In the genomic region with DNA sequence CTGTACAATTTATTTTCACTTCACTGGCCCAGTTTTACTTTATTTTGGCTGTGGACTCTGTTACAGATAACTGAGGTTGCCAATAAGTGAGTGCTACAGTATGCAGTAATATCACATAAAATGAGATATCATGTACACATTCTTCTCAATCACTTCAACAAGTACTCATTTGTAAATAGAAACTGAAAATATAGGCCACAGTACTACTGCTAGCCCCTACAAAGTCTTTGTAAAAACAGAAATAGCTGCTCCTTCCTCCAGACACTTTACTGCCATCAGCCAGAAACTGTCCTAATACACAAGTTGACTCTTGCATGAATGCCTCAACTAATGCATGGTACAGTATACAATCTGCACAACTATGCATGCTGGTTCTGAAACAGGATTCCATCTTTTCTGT, we compare ENCODE assay signal across 15 cellular contexts. TPM values are rescaled to one million over a fixed set of nuclear protein-coding genes. Genes with fewer than 3 reads are reported as not detected.
A peak's percentile ranks its signal among the peaks of the same experiment; 100 is the strongest.
DNase-seq lines count a peak whose midpoint lies in the region; ATAC-seq and TF ChIP-seq lines count a peak whose summit lies in the region.
"Had no signal": no experiment of that assay in that cellular context is flagged by ENCODE, and none has a peak within 500 bp of the region (broad histone marks: within the 10 kb centered on the region; RNA-seq: fewer than 3 reads in every experiment).

No MANE protein-coding gene starts in this region.

- no peak overlapping the region for H3K4me3 ChIP-seq in GM23248
- H3K4me3 ChIP-seq: left lung, skin epidermis, vagina had no signal

- H3K4me2 ChIP-seq in GM23248 (ENCODE audit: unreplicated experiment) = no peak overlapping the region

- H3F3A ChIP-seq in GM23248 (ENCODE audit: insufficient read depth) = no peaks in the 10 kb centered on the region

- H3K9ac ChIP-seq in GM23248 = no peak overlapping the region

- H3K4me1 ChIP-seq in GM23248 (ENCODE audit: insufficient read depth) = no peaks in the 10 kb centered on the region
- H3K4me1 ChIP-seq: BE2C, vagina had no signal

- H3K9me2 ChIP-seq in GM23248 (ENCODE audit: insufficient read depth) = no peaks in the 10 kb centered on the region

- H3K79me2 ChIP-seq in GM23248 (ENCODE audit: insufficient read depth) = 0 out of 2 replicates have a peak, but pooled peaks cover 5% of the 10 kb centered on the region

- H3K9me3 ChIP-seq in GM23248 (ENCODE audit: low read depth) = no peaks in the 10 kb centered on the region
- H3K9me3 ChIP-seq: BE2C, left lung, vagina had no signal

- no peaks in the 10 kb centered on the region for H3K27me3 ChIP-seq in GM23248 (replicated peaks; ENCODE audit: insufficient read depth)
- H3K27me3 ChIP-seq: BE2C, left lung, vagina had no signal

- in situ Hi-C loops in GM23248 (cut with MboI) = no loop called here

- no peak overlapping the region for H2AFZ ChIP-seq in GM23248

- DNase-seq in GM10266 (ENCODE audit: extremely low spot score) = peak; percentile 37
- DNase-seq in NCI-H146 treated with DMSO at 0.1 percent for 48 hours (lab: John Stamatoyannopoulos, UW; ENCODE audit: unreplicated experiment) = no peak
- no peak for DNase-seq in stimulated activated CD4-positive, alpha-beta T cell treated with anti-CD3 and anti-CD28 coated beads, Interleukin-2, amount 100 ng/mL, for 48 hours
- DNase-seq in NCI-H524 treated with DMSO at 0.1 percent for 48 hours (lab: John Stamatoyannopoulos, UW) = no peak
- DNase-seq in GM23248 = no peak
- DNase-seq: aorta; BE2C; effector CD8-positive, alpha-beta T cell; left lung had no signal

- H4K20me1 ChIP-seq in GM23248 (ENCODE audit: insufficient read depth) = no peaks in the 10 kb centered on the region

- H3K27ac ChIP-seq in GM23248 = no peak overlapping the region
- H3K27ac ChIP-seq: left lung, skin epidermis, vagina had no signal

- no peaks in the 10 kb centered on the region; the same call in 1 of the 2 replicates for H3K36me3 ChIP-seq in GM23248 (ENCODE audit: low read depth)
- H3K36me3 ChIP-seq: BE2C, vagina had no signal

- ATAC-seq in GM19043 (IDR thresholded peaks at IDR 0.05; ENCODE audit: low read depth, unreplicated experiment) (peak; percentile 47), HG02642 (IDR thresholded peaks at IDR 0.05; ENCODE audit: poor library complexity, unreplicated experiment) (peak; percentile 50), HG03575 (IDR thresholded peaks at IDR 0.05; ENCODE audit: extremely low read depth, insufficient number of reproducible peaks, low FRiP score, unreplicated experiment) (peak; percentile 36)
- ATAC-seq: left lung, Panc1 had no signal

- no peak for TF ChIP-seq CTCF in GM10266 (IDR thresholded peaks at IDR 0.05; ENCODE audit: control insufficient read depth, insufficient read depth, low read depth, missing control alignments)

RNA-seq across cellular contexts. Expression of a gene that starts 9.2 kb away (rescaled TPM):
- 0.32 and 3.9 TPM in 2 replicates for total RNA-seq in GM23248 (2014; rRNA removed; shearing (Covaris generic))
- 15.8 and 18.1 TPM in 2 replicates for polyA plus RNA-seq in GM23248 (2016; fragmentation: Nextera tagmentation; extraction: Ambion mirVana)
